1 cellular context compared by ENCODE assay signal in the genomic region with DNA sequence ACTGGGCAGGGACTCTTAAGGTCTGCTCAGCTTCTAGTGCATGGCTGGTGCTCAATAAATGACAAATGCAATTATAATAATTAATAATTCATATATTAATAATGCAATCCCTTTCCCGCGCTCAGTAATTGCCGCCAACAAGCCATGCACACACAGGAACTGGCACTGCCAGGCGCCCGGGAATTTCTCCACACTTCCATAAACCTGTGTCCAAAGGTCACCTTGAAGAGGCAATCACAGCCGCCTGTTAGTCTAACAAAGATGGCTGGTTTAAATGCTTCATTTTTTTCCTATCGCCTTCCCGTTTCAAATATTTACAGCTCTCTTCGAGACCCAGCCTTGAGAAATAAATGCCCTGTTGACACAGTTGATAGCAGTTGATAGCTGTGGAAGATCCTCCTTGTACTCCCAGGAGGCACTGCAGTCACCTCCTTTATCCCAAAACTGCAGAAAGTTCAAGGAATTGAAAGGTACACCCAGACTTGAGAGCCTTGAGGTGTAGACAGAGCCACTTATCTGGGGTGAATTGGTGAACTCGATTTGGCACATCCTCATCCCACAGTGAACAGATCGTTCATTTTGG.
TF ChIP-seq lines count a peak whose summit lies in the region.

No MANE protein-coding gene starts in this region.

TF ChIP-seq in HepG2, 621 proteins besides CTCF, POLR2A, EP300 and RAD21 (continued from another document and continues in another):
- TF ChIP-seq ZXDC (CRISPR knock-in tag; IDR thresholded peaks at IDR 0.05) (no peak), JARID2 (CRISPR knock-in tag; IDR thresholded peaks at IDR 0.05; ENCODE audit: insufficient replicate concordance) (no peak), GPBP1L1 (CRISPR knock-in tag; IDR thresholded peaks at IDR 0.05) (no peak), ZSCAN9 (CRISPR knock-in tag; IDR thresholded peaks at IDR 0.05; ENCODE audit: borderline replicate concordance) (no peak), NRL (CRISPR knock-in tag; IDR thresholded peaks at IDR 0.05; ENCODE audit: borderline replicate concordance) (no peak), GTF3A (CRISPR knock-in tag; conservative IDR thresholded peaks at IDR 0.05) (no peak), ATF7 (IDR thresholded peaks at IDR 0.05) (no peak), ATF7 (CRISPR knock-in tag; IDR thresholded peaks at IDR 0.05) (no peak), ZEB1 (IDR thresholded peaks at IDR 0.05; ENCODE audit: insufficient replicate concordance, low read depth) (no peak), ZNF556 (CRISPR knock-in tag; IDR thresholded peaks at IDR 0.05; ENCODE audit: borderline replicate concordance) (no peak), TSC22D2 (CRISPR knock-in tag; IDR thresholded peaks at IDR 0.05; ENCODE audit: borderline replicate concordance) (no peak), ZNF747 (CRISPR knock-in tag; IDR thresholded peaks at IDR 0.05; ENCODE audit: borderline replicate concordance) (no peak), SOX13 (IDR thresholded peaks at IDR 0.05) (no peak), SOX13 (CRISPR knock-in tag; conservative IDR thresholded peaks at IDR 0.05 in 1 of 2, IDR thresholded peaks at IDR 0.05 in 1 of 2) (no peak), ZNF572 (CRISPR knock-in tag; IDR thresholded peaks at IDR 0.05) (no peak), ZNF598 (CRISPR knock-in tag; IDR thresholded peaks at IDR 0.05; ENCODE audit: borderline replicate concordance) (no peak), ZSCAN20 (CRISPR knock-in tag; IDR thresholded peaks at IDR 0.05; ENCODE audit: borderline replicate concordance) (no peak), KDM2A (CRISPR knock-in tag; IDR thresholded peaks at IDR 0.05; ENCODE audit: borderline replicate concordance, low read depth) (no peak), ZNF333 (CRISPR knock-in tag; IDR thresholded peaks at IDR 0.05; ENCODE audit: borderline replicate concordance) (no peak), ZNF749 (CRISPR knock-in tag; IDR thresholded peaks at IDR 0.05; ENCODE audit: borderline replicate concordance) (no peak), ZFP41 (CRISPR knock-in tag; IDR thresholded peaks at IDR 0.05; ENCODE audit: borderline replicate concordance) (no peak), HMG20A (CRISPR knock-in tag; IDR thresholded peaks at IDR 0.05; ENCODE audit: borderline replicate concordance) (peak; percentile 47; the same call in 1 of the 2 replicates), HMG20B (CRISPR knock-in tag; conservative IDR thresholded peaks at IDR 0.05) (peak; percentile 72; the same call in 1 of the 2 replicates), YY1 (IDR thresholded peaks at IDR 0.05; ENCODE audit: insufficient read depth, insufficient replicate concordance, low read depth, low read length) (peak; percentile 45), ZSCAN5A (CRISPR knock-in tag; IDR thresholded peaks at IDR 0.05; ENCODE audit: borderline replicate concordance) (no peak), GFI1 (CRISPR knock-in tag; IDR thresholded peaks at IDR 0.05; ENCODE audit: borderline replicate concordance) (peak; percentile 92), RNF219 (CRISPR knock-in tag; IDR thresholded peaks at IDR 0.05) (no peak), MEIS1 (CRISPR knock-in tag; IDR thresholded peaks at IDR 0.05; ENCODE audit: borderline replicate concordance) (no peak), ZNF496 (CRISPR knock-in tag; IDR thresholded peaks at IDR 0.05; ENCODE audit: insufficient replicate concordance) (no peak), GRHL1 (CRISPR knock-in tag; conservative IDR thresholded peaks at IDR 0.05) (no peak), ZNF138 (CRISPR knock-in tag; IDR thresholded peaks at IDR 0.05; ENCODE audit: low read depth) (no peak), ZNF841 (CRISPR knock-in tag; IDR thresholded peaks at IDR 0.05; ENCODE audit: borderline replicate concordance) (no peak), ZBTB2 (CRISPR knock-in tag; IDR thresholded peaks at IDR 0.05; ENCODE audit: low read depth) (no peak), ERF (CRISPR knock-in tag; IDR thresholded peaks at IDR 0.05) (0 out of 2 replicates have a peak, but pooled peaks have one; percentile 20), ZNF776 (CRISPR knock-in tag; IDR thresholded peaks at IDR 0.05) (no peak), SRSF4 (IDR thresholded peaks at IDR 0.05; ENCODE audit: low read depth, low read length, poor library complexity, severe bottlenecking) (no peak), ZNF260 (CRISPR knock-in tag; IDR thresholded peaks at IDR 0.05; ENCODE audit: borderline replicate concordance, low read depth) (no peak), FIP1L1 (IDR thresholded peaks at IDR 0.05; ENCODE audit: borderline replicate concordance, insufficient read depth, low read depth, low read length) (no peak), ZFX (CRISPR knock-in tag; IDR thresholded peaks at IDR 0.05; ENCODE audit: low read depth) (no peak), HNRNPH1 (optimal IDR thresholded peaks at IDR 0.05; ENCODE audit: low read depth, low read length) (no peak)
- TF ChIP-seq, protein P1, sequence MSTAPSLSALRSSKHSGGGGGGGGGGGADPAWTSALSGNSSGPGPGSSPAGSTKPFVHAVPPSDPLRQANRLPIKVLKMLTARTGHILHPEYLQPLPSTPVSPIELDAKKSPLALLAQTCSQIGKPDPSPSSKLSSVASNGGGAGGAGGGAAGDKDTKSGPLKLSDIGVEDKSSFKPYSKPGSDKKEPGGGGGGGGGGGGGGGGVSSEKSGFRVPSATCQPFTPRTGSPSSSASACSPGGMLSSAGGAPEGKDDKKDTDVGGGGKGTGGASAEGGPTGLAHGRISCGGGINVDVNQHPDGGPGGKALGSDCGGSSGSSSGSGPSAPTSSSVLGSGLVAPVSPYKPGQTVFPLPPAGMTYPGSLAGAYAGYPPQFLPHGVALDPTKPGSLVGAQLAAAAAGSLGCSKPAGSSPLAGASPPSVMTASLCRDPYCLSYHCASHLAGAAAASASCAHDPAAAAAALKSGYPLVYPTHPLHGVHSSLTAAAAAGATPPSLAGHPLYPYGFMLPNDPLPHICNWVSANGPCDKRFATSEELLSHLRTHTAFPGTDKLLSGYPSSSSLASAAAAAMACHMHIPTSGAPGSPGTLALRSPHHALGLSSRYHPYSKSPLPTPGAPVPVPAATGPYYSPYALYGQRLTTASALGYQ (CRISPR knock-in tag; IDR thresholded peaks at IDR 0.05): no peak
- TF ChIP-seq, protein P2, sequence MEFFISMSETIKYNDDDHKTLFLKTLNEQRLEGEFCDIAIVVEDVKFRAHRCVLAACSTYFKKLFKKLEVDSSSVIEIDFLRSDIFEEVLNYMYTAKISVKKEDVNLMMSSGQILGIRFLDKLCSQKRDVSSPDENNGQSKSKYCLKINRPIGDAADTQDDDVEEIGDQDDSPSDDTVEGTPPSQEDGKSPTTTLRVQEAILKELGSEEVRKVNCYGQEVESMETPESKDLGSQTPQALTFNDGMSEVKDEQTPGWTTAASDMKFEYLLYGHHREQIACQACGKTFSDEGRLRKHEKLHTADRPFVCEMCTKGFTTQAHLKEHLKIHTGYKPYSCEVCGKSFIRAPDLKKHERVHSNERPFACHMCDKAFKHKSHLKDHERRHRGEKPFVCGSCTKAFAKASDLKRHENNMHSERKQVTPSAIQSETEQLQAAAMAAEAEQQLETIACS (CRISPR knock-in tag; IDR thresholded peaks at IDR 0.05): no peak
